ENCODE assay signal across 1 cellular context in genomic region chr1:6093061-6093460, GRCh38.
TF ChIP-seq lines count a peak whose summit lies in the region.

No MANE protein-coding gene starts in this region.

TF ChIP-seq in K562, 482 proteins besides CTCF, POLR2A, EP300 and RAD21 (continued from another document):
- no peak for TF ChIP-seq ZHX1 (conservative IDR thresholded peaks at IDR 0.05; ENCODE audit: low read length)
- TF ChIP-seq CCNT2 (IDR thresholded peaks at IDR 0.05; ENCODE audit: borderline replicate concordance, extremely low read depth, insufficient read length, low read depth, low read length): no peak
- no peak for TF ChIP-seq E2F3 (CRISPR knock-in tag; IDR thresholded peaks at IDR 0.05)
- TF ChIP-seq E4F1 (CRISPR knock-in tag; IDR thresholded peaks at IDR 0.05; ENCODE audit: borderline replicate concordance): no peak
- no peak for TF ChIP-seq IRF9 (tag; IDR thresholded peaks at IDR 0.05)
- TF ChIP-seq CREB5 (CRISPR knock-in tag; IDR thresholded peaks at IDR 0.05): no peak
- no peak for TF ChIP-seq CHD7 (IDR thresholded peaks at IDR 0.05; ENCODE audit: low read depth, low read length)
- no peak for TF ChIP-seq BRD9 (IDR thresholded peaks at IDR 0.05; ENCODE audit: low read depth, partially characterized antibody)
- TF ChIP-seq MYBL2 (IDR thresholded peaks at IDR 0.05; ENCODE audit: low read depth): no peak
- TF ChIP-seq MYBL2 (CRISPR knock-in tag; IDR thresholded peaks at IDR 0.05; ENCODE audit: borderline replicate concordance): no peak
- TF ChIP-seq FOXJ3 (CRISPR knock-in tag; IDR thresholded peaks at IDR 0.05): no peak
- TF ChIP-seq FOXM1 (IDR thresholded peaks at IDR 0.05; ENCODE audit: low read depth): no peak
- TF ChIP-seq FOXM1 (CRISPR knock-in tag; IDR thresholded peaks at IDR 0.05; ENCODE audit: low read depth): no peak
- TF ChIP-seq ZNF133 (CRISPR knock-in tag; IDR thresholded peaks at IDR 0.05): no peak
- TF ChIP-seq GTF3C2 (IDR thresholded peaks at IDR 0.05; ENCODE audit: borderline replicate concordance, extremely low read depth, insufficient read length): no peak
- no peak for TF ChIP-seq HDAC3 (IDR thresholded peaks at IDR 0.05; ENCODE audit: borderline replicate concordance, partially characterized antibody)
- TF ChIP-seq LCOR (CRISPR knock-in tag; IDR thresholded peaks at IDR 0.05): no peak
- no peak for TF ChIP-seq SMARCA5 (IDR thresholded peaks at IDR 0.05)
- no peak for TF ChIP-seq ILF3 (IDR thresholded peaks at IDR 0.05; ENCODE audit: borderline replicate concordance)
